Comparison of ENCODE assay signal across 8 cellular contexts in the genomic region with DNA sequence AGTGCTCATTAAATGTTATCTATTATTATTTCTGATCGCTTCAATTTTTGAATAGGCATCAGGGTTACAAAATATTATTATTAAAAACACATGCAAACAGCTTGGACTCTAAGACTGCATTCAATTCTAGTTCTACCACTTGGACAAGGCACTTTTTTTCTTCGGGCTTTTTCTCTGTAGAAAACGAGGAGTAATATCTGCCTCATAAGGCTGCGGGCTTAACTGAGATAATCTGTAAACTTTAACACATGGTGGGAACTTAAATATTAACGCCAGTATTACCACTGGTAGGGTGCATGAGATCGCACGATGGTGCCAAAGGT. TPM values are rescaled to one million over a fixed set of nuclear protein-coding genes. Genes with fewer than 3 reads are reported as not detected.
A peak's percentile ranks its signal among the peaks of the same experiment; 100 is the strongest.
DNase-seq lines count a peak whose midpoint lies in the region; ATAC-seq, FAIRE-seq and TF ChIP-seq lines count a peak whose summit lies in the region.

No MANE protein-coding gene starts in this region.

- peak; percentile 28 for ATAC-seq in GM19397 (IDR thresholded peaks at IDR 0.05; ENCODE audit: unreplicated experiment)
- ATAC-seq in HG03280 (IDR thresholded peaks at IDR 0.05; ENCODE audit: unreplicated experiment), result peak; percentile 40
- ATAC-seq in K562, result no peak
- ATAC-seq in lung (ENCODE audit: insufficient read depth, low FRiP score), result peak; percentile 16
- no peak for ATAC-seq in HG03108 (IDR thresholded peaks at IDR 0.05; ENCODE audit: unreplicated experiment)

- in situ Hi-C loops in K562 (cut with MboI), result no loop called here

- H3K9me3 ChIP-seq in K562 (replicated peaks; ENCODE audit: control insufficient read depth, insufficient read depth, low read depth, low read length) (0 out of 2 replicates have a peak, but pooled peaks cover 2% of the 10 kb centered on the region), lung (ENCODE audit: control insufficient read depth in 2 of 2, insufficient read depth in 1 of 2, low read length in 1 of 2) (no peaks in the 10 kb centered on the region)

- POLR2A ChIA-PET in K562 (lab: Yijun Ruan, JAX), result interaction anchor here (0.7 to 1.0 kb wide), 3 partner anchors 9 to 21 kb away, joined by 3 to 5 read pairs (median 3); no protein-coding TSS in a partner anchor

- H3K27ac ChIP-seq in K562 (ENCODE audit: extremely low read depth, low read depth, low read length), result no peak overlapping the region
- peak overlapping the region in 1 of 2 donors; percentile 84 for H3K27ac ChIP-seq in lung (ENCODE audit: low read depth in 1 of 2, low read length in 1 of 2)

- H3K36me3 ChIP-seq in K562 (ENCODE audit: control insufficient read depth, insufficient read depth, low read length), result peaks cover 3% of the 10 kb centered on the region; the same call in 1 of the 3 replicates
- H3K36me3 ChIP-seq in lung (ENCODE audit: control insufficient read depth in 2 of 2, insufficient read depth in 2 of 2, low read length in 2 of 2), result no peaks in the 10 kb centered on the region

- CTCF ChIA-PET in K562 (lab: Yijun Ruan, JAX; ENCODE audit: low intra/inter-chr PET ratio), result interaction anchor here (0.6 kb wide), 1 partner anchor 263 kb away, joined by 3 read pairs; no protein-coding TSS in a partner anchor

- no peak for FAIRE-seq in K562 (lab: Jason Lieb, UNC)

- H3K4me3 ChIP-seq in K562 (no peak overlapping the region), lung (peak overlapping the region; percentile 36)

- intact Hi-C loops in K562 (cut with micrococcal nuclease), result loop anchor here (5.0 kb wide), 3 partner anchors 84 to 1006 kb away; partner anchors contain the start of gene PANK3

- TF ChIP-seq EP300 in K562 (IDR thresholded peaks at IDR 0.05; ENCODE audit: low read length), result no peak

- TF ChIP-seq RAD21 in K562 (CRISPR knock-in tag; conservative IDR thresholded peaks at IDR 0.05 in 1 of 2, IDR thresholded peaks at IDR 0.05 in 1 of 2), result no peak

- no peak for TF ChIP-seq POLR2A in K562 (conservative IDR thresholded peaks at IDR 0.05)

- no peaks in the 10 kb centered on the region for H3K27me3 ChIP-seq in K562 (ENCODE audit: control insufficient read depth in 2 of 2, insufficient read depth in 2 of 2, low read length in 2 of 2)
- H3K27me3 ChIP-seq in lung (ENCODE audit: control insufficient read depth, insufficient read depth), result no peaks in the 10 kb centered on the region

- no peak for TF ChIP-seq CTCF in K562 (IDR thresholded peaks at IDR 0.05 in 2 of 3, conservative IDR thresholded peaks at IDR 0.05 in 1 of 3; ENCODE audit: insufficient read depth in 2 of 3, low read depth in 1 of 3, low read length in 3 of 3)
- TF ChIP-seq CTCF in lung (IDR thresholded peaks at IDR 0.05; ENCODE audit: control extremely low read depth, extremely low read depth), result no peak

- DNase-seq in K562 (ENCODE audit: extremely low read depth in 1 of 4, low spot score in 3 of 4) (peak in 1 of 4 experiments; percentile 8), lung (ENCODE audit: low spot score) (no peak), DMS79 treated with DMSO at 0.1 percent for 48 hours (lab: John Stamatoyannopoulos, UW) (no peak), NCI-H1694 treated with DMSO at 0.1 percent for 48 hours (lab: John Stamatoyannopoulos, UW) (no peak), NCI-H226 (no peak)

- H2AFZ ChIP-seq in K562 (ENCODE audit: low read depth, low read length), result peak overlapping the region; percentile 88

- peak overlapping the region in 1 of 2 experiments; percentile 89; a peak in 1 of 4 replicates for H3K9ac ChIP-seq in K562 (ENCODE audit: insufficient read depth in 1 of 2, low read depth in 2 of 2, low read length in 2 of 2)

- TSS peak; percentile 79 for BruUV-seq in K562 (replicated peaks; lab: Mats Ljungman, UMichigan)

- H3K4me1 ChIP-seq in K562 (replicated peaks in 1 of 2; ENCODE audit: control insufficient read depth in 2 of 2, insufficient read depth in 2 of 2, low read length in 2 of 2), result peaks cover 2 to 7% of the 10 kb centered on the region in 2 experiments; a peak in 3 of 5 replicates
- H3K4me1 ChIP-seq in lung (ENCODE audit: control insufficient read depth in 2 of 2, insufficient read depth in 2 of 2, low read length in 2 of 2), result peaks cover 0 to 2% of the 10 kb centered on the region in 2 donors

- peak overlapping the region; percentile 44; the same call in 1 of the 2 replicates for H3K4me2 ChIP-seq in K562 (ENCODE audit: insufficient read depth, low read length)

- H4K20me1 ChIP-seq in K562 (replicated peaks; ENCODE audit: control insufficient read depth, insufficient read depth, low read length), result 0 out of 2 replicates have a peak, but pooled peaks cover 3% of the 10 kb centered on the region

- no peaks in the 10 kb centered on the region for H3K9me1 ChIP-seq in K562 (ENCODE audit: control insufficient read depth, insufficient read depth, low read length)

- peaks cover 33% of the 10 kb centered on the region for H3K79me2 ChIP-seq in K562 (ENCODE audit: control insufficient read depth, insufficient read depth, low read length)

- 54% methylated on average over 7 of the region's 7 CpGs for whole genome bisulfite sequencing in K562 (ENCODE audit: insufficient coverage, low coverage, missing lambda C conversion rate)
- 5 to 6% methylated on average over 7 of the region's 7 CpGs for WGBS in lung, 2 donors

TF ChIP-seq in K562, 482 proteins besides CTCF, POLR2A, EP300 and RAD21 (continues in another document):
- TF ChIP-seq, protein P1, sequence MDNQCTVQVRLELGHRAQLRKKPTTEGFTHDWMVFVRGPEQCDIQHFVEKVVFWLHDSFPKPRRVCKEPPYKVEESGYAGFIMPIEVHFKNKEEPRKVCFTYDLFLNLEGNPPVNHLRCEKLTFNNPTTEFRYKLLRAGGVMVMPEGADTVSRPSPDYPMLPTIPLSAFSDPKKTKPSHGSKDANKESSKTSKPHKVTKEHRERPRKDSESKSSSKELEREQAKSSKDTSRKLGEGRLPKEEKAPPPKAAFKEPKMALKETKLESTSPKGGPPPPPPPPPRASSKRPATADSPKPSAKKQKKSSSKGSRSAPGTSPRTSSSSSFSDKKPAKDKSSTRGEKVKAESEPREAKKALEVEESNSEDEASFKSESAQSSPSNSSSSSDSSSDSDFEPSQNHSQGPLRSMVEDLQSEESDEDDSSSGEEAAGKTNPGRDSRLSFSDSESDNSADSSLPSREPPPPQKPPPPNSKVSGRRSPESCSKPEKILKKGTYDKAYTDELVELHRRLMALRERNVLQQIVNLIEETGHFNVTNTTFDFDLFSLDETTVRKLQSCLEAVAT (IDR thresholded peaks at IDR 0.05), result 0 out of 4 replicates have a peak, but pooled peaks of 1 of the 2 experiments have one; percentile 93
- TF ChIP-seq ZNF224 (CRISPR knock-in tag; IDR thresholded peaks at IDR 0.05), result no peak

RNA-seq across cellular contexts. Expression of gene SPDL1, which starts 0.5 kb away (rescaled TPM):
- 37.3 and 73.2 TPM in 2 replicates for total RNA-seq in K562 (2011; cell fraction: chromatin; rRNA removed; ENCODE audit: low replicate concordance)
- 10.8 and 13.7 TPM in 2 replicates for total RNA-seq in K562 (2011; cell fraction: nucleolus; rRNA removed)
- total RNA-seq in K562 (2011; cell fraction: nucleoplasm; rRNA removed), result 25.5 and 50.2 TPM in 2 replicates
- total RNA-seq in K562 (2014; rRNA removed) (29.2 and 54.4 TPM in 2 replicates), K562 (2014; rRNA removed; fragmentation: Illumina TruSeq; extraction: Trizol) (46.4 and 53.2 TPM in 2 replicates), K562 (2015; rRNA removed; fragmentation: Illumina TruSeq; extraction: Trizol) (47.8 and 49.0 TPM in 2 replicates), K562 (2021) (32.8 and 33.5 TPM in 2 replicates), lung (10 to 100 TPM; 10.9 to 13.4 TPM)
- polyA plus RNA-seq in K562 (2011; rRNA removed) (36.6 and 45.7 TPM in 2 replicates), K562 (2014; fragmentation: Illumina TruSeq; extraction: Trizol) (46.1 and 53.2 TPM in 2 replicates), K562 (2014; fragmentation: Nextera tagmentation; extraction: Ambion mirVana) (10 to 100 TPM; 32.4 to 51.4 TPM), K562 (2014; rRNA removed) (46.7 and 59.6 TPM in 2 replicates), lung (1 to 10 TPM; 4.3 to 6.3 TPM)
- 5.1 and 15.8 TPM in 2 replicates for polyA plus RNA-seq in K562 (2011; cell fraction: cytosol; rRNA removed)
- 32.5 and 44.3 TPM in 2 replicates for polyA plus RNA-seq in K562 (2011; cell fraction: nucleus; rRNA removed)
- 33.4 and 35.5 TPM in 2 replicates for polyA plus RNA-seq in K562 (2012)
- polyA minus RNA-seq in K562 (2011; rRNA and poly(A)+ RNA removed), result 47.4 and 52.1 TPM in 2 replicates
- 10.3 and 12.9 TPM in 2 replicates for polyA minus RNA-seq in K562 (2011; cell fraction: cytosol; rRNA and poly(A)+ RNA removed)
- polyA minus RNA-seq in K562 (2011; cell fraction: nucleus; rRNA and poly(A)+ RNA removed), result 27.1 and 50.0 TPM in 2 replicates

RNA-seq across cellular contexts. Expression of gene DOCK2, which starts 54.0 kb away (rescaled TPM):
- total RNA-seq in K562 (2011; cell fraction: chromatin; rRNA removed; ENCODE audit: low replicate concordance), result 21.2 and 25.8 TPM in 2 replicates
- 10.1 and 11.8 TPM in 2 replicates for total RNA-seq in K562 (2011; cell fraction: nucleolus; rRNA removed)
- total RNA-seq in K562 (2011; cell fraction: nucleoplasm; rRNA removed), result 10.5 and 17.9 TPM in 2 replicates
- 23.2 and 23.7 TPM in 2 replicates for total RNA-seq in K562 (2014; rRNA removed)
- total RNA-seq in K562 (2014; rRNA removed; fragmentation: Illumina TruSeq; extraction: Trizol), result 20.2 and 20.5 TPM in 2 replicates
- 39.9 and 42.6 TPM in 2 replicates for total RNA-seq in K562 (2015; rRNA removed; fragmentation: Illumina TruSeq; extraction: Trizol)
- total RNA-seq in K562 (2021), result 28.2 and 29.1 TPM in 2 replicates
- 9.8 and 35.1 TPM in 2 replicates for polyA plus RNA-seq in K562 (2011; rRNA removed)
- 7.3 and 32.1 TPM in 2 replicates for polyA plus RNA-seq in K562 (2011; cell fraction: cytosol; rRNA removed)
- polyA plus RNA-seq in K562 (2011; cell fraction: nucleus; rRNA removed), result 25.0 and 96.7 TPM in 2 replicates
- 26.6 and 45.1 TPM in 2 replicates for polyA plus RNA-seq in K562 (2012)
- polyA plus RNA-seq in K562 (2014; fragmentation: Illumina TruSeq; extraction: Trizol), result 18.2 and 20.7 TPM in 2 replicates
- polyA plus RNA-seq in K562 (2014; fragmentation: Nextera tagmentation; extraction: Ambion mirVana), result 1 to 10 TPM; 4.5 to 9.0 TPM
- 14.0 and 16.5 TPM in 2 replicates for polyA plus RNA-seq in K562 (2014; rRNA removed)
- polyA minus RNA-seq in K562 (2011; rRNA and poly(A)+ RNA removed), result 30.6 and 103 TPM in 2 replicates
- 14.0 and 36.2 TPM in 2 replicates for polyA minus RNA-seq in K562 (2011; cell fraction: cytosol; rRNA and poly(A)+ RNA removed)
- 30.3 and 123 TPM in 2 replicates for polyA minus RNA-seq in K562 (2011; cell fraction: nucleus; rRNA and poly(A)+ RNA removed)
- 10 to 100 TPM; 47.8 to 66.6 TPM for total RNA-seq in lung
- polyA plus RNA-seq in lung, result 10 to 100 TPM in 1 of 2 donors, 1 to 10 TPM in 1; 9.6 to 38.9 TPM

Comparison
In these comparisons a context has a peak if more than half of its experiments do, and no peak if none do; other contexts are left out.
1. ATAC-seq: peak in GM19397 (single experiment), HG03280 (single experiment) and lung (single experiment); none in K562 (single experiment) and HG03108 (single experiment).